12 cellular contexts compared by ENCODE assay signal in genomic region chr10:86506499-86506898, GRCh38. TPM values are rescaled to one million over a fixed set of nuclear protein-coding genes. Genes with fewer than 3 reads are reported as not detected.
DNase-seq lines count a peak whose midpoint lies in the region; ATAC-seq and TF ChIP-seq lines count a peak whose summit lies in the region.
"Had no signal": no experiment of that assay in that cellular context is flagged by ENCODE, and none has a peak within 500 bp of the region (broad histone marks: within the 10 kb centered on the region; RNA-seq: fewer than 3 reads in every experiment).

No MANE protein-coding gene starts in this region.

- H2BK5ac ChIP-seq in mesendoderm (ENCODE audit: low read length) = no peak overlapping the region

- H3K27me3 ChIP-seq in DOHH2 (ENCODE audit: control insufficient read depth, low read length) = no peaks in the 10 kb centered on the region
- H3K27me3 ChIP-seq in GM23338 (ENCODE audit: insufficient read depth) = no peaks in the 10 kb centered on the region
- H3K27me3 ChIP-seq in RWPE2 (ENCODE audit: insufficient read depth, poor library complexity, severe bottlenecking) = no peaks in the 10 kb centered on the region
- H3K27me3 ChIP-seq in mesendoderm (ENCODE audit: insufficient read depth, low read length, poor library complexity) = no peaks in the 10 kb centered on the region
- H3K27me3 ChIP-seq: dorsolateral prefrontal cortex had no signal

- no peak overlapping the region for H3K18ac ChIP-seq in mesendoderm (ENCODE audit: low read length)

- CTCF ChIA-PET in activated CD4-positive, alpha-beta T cell treated with anti-CD3 and anti-CD28 coated beads, Interleukin-2, amount 10 ng/mL, durations not matched to agents 7 days and 5 days (lab: Charles Lee) = interaction anchor here (0.9 kb wide), 1 partner anchor 12 kb away, joined by 4 read pairs; no protein-coding TSS in a partner anchor

- ATAC-seq in GM23338 = no peak
- 0 out of 3 replicates have a peak, but pooled peaks have one; percentile 31 for ATAC-seq in RWPE2 (ENCODE audit: low read depth)
- no peak for ATAC-seq in HG03196 (IDR thresholded peaks at IDR 0.05; ENCODE audit: unreplicated experiment)

- no peak overlapping the region for H2BK120ac ChIP-seq in mesendoderm (ENCODE audit: low read depth, low read length)

- H3K4me1 ChIP-seq in DOHH2 (ENCODE audit: control insufficient read depth, low read length) (peaks cover 78% of the 10 kb centered on the region), GM23338 (ENCODE audit: insufficient read depth) (no peaks in the 10 kb centered on the region), RWPE2 (ENCODE audit: insufficient read depth, poor library complexity, severe bottlenecking) (no peaks in the 10 kb centered on the region), mesendoderm (ENCODE audit: control insufficient read depth, low read depth, low read length) (no peaks in the 10 kb centered on the region)

- TF ChIP-seq CTCF in DOHH2 (IDR thresholded peaks at IDR 0.05; ENCODE audit: low read depth, low read length, poor library complexity, severe bottlenecking) (no peak), GM23338 (conservative IDR thresholded peaks at IDR 0.05; ENCODE audit: low read depth in 2 of 2) (no peak), RWPE2 (IDR thresholded peaks at IDR 0.05; ENCODE audit: poor library complexity, severe bottlenecking) (no peak)

- no peak overlapping the region for H4K8ac ChIP-seq in mesendoderm (ENCODE audit: low read depth, low read length)

- peaks cover 100% of the 10 kb centered on the region for H3K79me2 ChIP-seq in DOHH2 (ENCODE audit: control insufficient read depth, low read length)
- H3K79me2 ChIP-seq in GM23338 (replicated peaks; ENCODE audit: insufficient read depth) = peaks cover 100% of the 10 kb centered on the region
- H3K79me2 ChIP-seq in mesendoderm (ENCODE audit: control insufficient read depth, insufficient read depth, low read length) = peaks cover 53% of the 10 kb centered on the region

- no peak overlapping the region for H3K4ac ChIP-seq in mesendoderm (ENCODE audit: low read depth, low read length)

- peaks cover 16% of the 10 kb centered on the region for H3K79me1 ChIP-seq in mesendoderm (ENCODE audit: low read length)

- H3K9me2 ChIP-seq in DOHH2 (replicated peaks; ENCODE audit: control insufficient read depth, low read length) (no peaks in the 10 kb centered on the region), GM23338 (ENCODE audit: insufficient read depth) (no peaks in the 10 kb centered on the region)

- H3K4me3 Mint-ChIP-seq in GM23338 = no peak overlapping the region
- H3K4me3 Mint-ChIP-seq in activated CD4-positive, alpha-beta T cell treated with anti-CD3 and anti-CD28 coated beads, Interleukin-2, amount 10 ng/mL, durations not matched to agents 7 days and 5 days = no peak overlapping the region
- H3K4me3 Mint-ChIP-seq: mesothelial cell of epicardium had no signal

- H3K4me1 Mint-ChIP-seq in GM23338 = peaks cover 9% of the 10 kb centered on the region
- peaks cover 11% of the 10 kb centered on the region for H3K4me1 Mint-ChIP-seq in activated CD4-positive, alpha-beta T cell treated with anti-CD3 and anti-CD28 coated beads, Interleukin-2, amount 10 ng/mL, durations not matched to agents 7 days and 5 days
- H3K4me1 Mint-ChIP-seq: mesothelial cell of epicardium had no signal

- H3K36me3 ChIP-seq in DOHH2 (ENCODE audit: control insufficient read depth, low read length) (peaks cover 81% of the 10 kb centered on the region), GM23338 (ENCODE audit: insufficient read depth) (no peaks in the 10 kb centered on the region), RWPE2 (ENCODE audit: low read depth) (peaks cover 62% of the 10 kb centered on the region), mesendoderm (ENCODE audit: control insufficient read depth, insufficient read depth, low read length) (no peaks in the 10 kb centered on the region)

- H3K4me2 ChIP-seq in DOHH2 (ENCODE audit: low read length) (peak overlapping the region; percentile 70), GM23338 (no peak overlapping the region), mesendoderm (ENCODE audit: low read length) (no peak overlapping the region)
- H3K4me2 ChIP-seq: smooth muscle cell had no signal

- peaks cover 37% of the 10 kb centered on the region for H3F3A ChIP-seq in DOHH2 (ENCODE audit: control insufficient read depth, insufficient read depth)
- H3F3A ChIP-seq in GM23338 (replicated peaks; ENCODE audit: low read depth) = no peaks in the 10 kb centered on the region

- H3K27ac ChIP-seq in DOHH2 (ENCODE audit: low read depth, low read length) (peak overlapping the region; percentile 94), GM23338 (ENCODE audit: low read depth) (peak overlapping the region; percentile 64; the same call in 1 of the 2 replicates), RWPE2 (ENCODE audit: poor library complexity, severe bottlenecking) (no peak overlapping the region), mesendoderm (ENCODE audit: low read depth, low read length) (no peak overlapping the region)
- H3K27ac ChIP-seq: dorsolateral prefrontal cortex had no signal

- no CpG with 5 or more reads among the region's 4 CpGs for WGBS in mesendoderm (ENCODE audit: extremely low coverage, insufficient coverage, low lambda C conversion rate)

- H4K20me1 ChIP-seq in DOHH2 (ENCODE audit: control insufficient read depth, insufficient read depth, low read depth, low read length) (peaks cover 9% of the 10 kb centered on the region; the same call in 1 of the 2 replicates), GM23338 (replicated peaks; ENCODE audit: insufficient read depth) (peaks cover 47% of the 10 kb centered on the region)

- H2AFZ ChIP-seq in GM23338 = no peak overlapping the region

- H3K9me3 ChIP-seq in DOHH2 (ENCODE audit: control insufficient read depth, insufficient read depth, low read length) (no peaks in the 10 kb centered on the region), RWPE2 (ENCODE audit: severe bottlenecking) (no peaks in the 10 kb centered on the region)

- no peak overlapping the region for H3K56ac ChIP-seq in mesendoderm (ENCODE audit: low read length)

- H3K4me3 ChIP-seq in DOHH2 (ENCODE audit: low read length) = peak overlapping the region; percentile 72
- no peak overlapping the region for H3K4me3 ChIP-seq in GM23338
- H3K4me3 ChIP-seq in RWPE2 (ENCODE audit: severe bottlenecking) = no peak overlapping the region
- no peak overlapping the region for H3K4me3 ChIP-seq in mesendoderm (ENCODE audit: low read length)
- H3K4me3 ChIP-seq: dorsolateral prefrontal cortex, smooth muscle cell had no signal

- H3K36me3 Mint-ChIP-seq in GM23338 (ENCODE audit: low read depth) = peaks cover 19% of the 10 kb centered on the region
- peaks cover 24% of the 10 kb centered on the region for H3K36me3 Mint-ChIP-seq in activated CD4-positive, alpha-beta T cell treated with anti-CD3 and anti-CD28 coated beads, Interleukin-2, amount 10 ng/mL, durations not matched to agents 7 days and 5 days (ENCODE audit: low read depth)

- no peaks in the 10 kb centered on the region for H3K9me3 Mint-ChIP-seq in GM23338
- no peaks in the 10 kb centered on the region for H3K9me3 Mint-ChIP-seq in activated CD4-positive, alpha-beta T cell treated with anti-CD3 and anti-CD28 coated beads, Interleukin-2, amount 10 ng/mL, durations not matched to agents 7 days and 5 days
- H3K9me3 Mint-ChIP-seq: mesothelial cell of epicardium had no signal

- H3K9ac ChIP-seq in mesendoderm (ENCODE audit: low read length) = no peak overlapping the region

- H4K5ac ChIP-seq in mesendoderm (ENCODE audit: low read length) = no peak overlapping the region

- POLR2A ChIA-PET in activated CD4-positive, alpha-beta T cell treated with anti-CD3 and anti-CD28 coated beads, Interleukin-2, amount 10 ng/mL, durations not matched to agents 7 days and 5 days (lab: Charles Lee) = no interaction called here

- H3K23ac ChIP-seq in mesendoderm (ENCODE audit: low read length) = no peak overlapping the region

- H2AK5ac ChIP-seq in mesendoderm (ENCODE audit: low read length) = no peak overlapping the region

- DNase-seq in GM23338 (ENCODE audit: low spot score) (no peak), RWPE2 (ENCODE audit: low spot score) (no peak), mesendoderm (peak; percentile 17), NOMO-1 (lab: John Stamatoyannopoulos, UW; ENCODE audit: unreplicated experiment in 2 of 2) (no peak)
- no peak for DNase-seq in activated CD4-positive, alpha-beta T cell treated with anti-CD3 and anti-CD28 coated beads, Interleukin-2, amount 10 ng/mL, durations not matched to agents 7 days and 5 days
- DNase-seq: activated CD4-positive, CD25-positive, alpha-beta regulatory T cell treated with anti-CD3 and anti-CD28 coated beads, Interleukin-2, amount 50 U/mL, for 72 hours; dorsolateral prefrontal cortex; MV-4-11 had no signal

- H3K27ac Mint-ChIP-seq in GM23338 = no peak overlapping the region
- H3K27ac Mint-ChIP-seq in activated CD4-positive, alpha-beta T cell treated with anti-CD3 and anti-CD28 coated beads, Interleukin-2, amount 10 ng/mL, durations not matched to agents 7 days and 5 days = no peak overlapping the region

- H3K27me3 Mint-ChIP-seq in GM23338 (ENCODE audit: insufficient read depth, low read depth, poor library complexity) = no peaks in the 10 kb centered on the region
- H3K27me3 Mint-ChIP-seq in activated CD4-positive, alpha-beta T cell treated with anti-CD3 and anti-CD28 coated beads, Interleukin-2, amount 10 ng/mL, durations not matched to agents 7 days and 5 days = no peaks in the 10 kb centered on the region

- no peak overlapping the region for H2BK15ac ChIP-seq in mesendoderm (replicated peaks; ENCODE audit: low read depth)

TF ChIP-seq in GM23338, 12 proteins besides CTCF, POLR2A, EP300 and RAD21 (continues in another document):
- TF ChIP-seq JUNB (IDR thresholded peaks at IDR 0.05; ENCODE audit: unreplicated experiment) (no peak), STAT1 (IDR thresholded peaks at IDR 0.05; ENCODE audit: unreplicated experiment) (no peak)

RNA-seq across cellular contexts. Expression of gene WAPL, which starts 15.1 kb away (rescaled TPM):
- 60.8 and 67.9 TPM in 2 replicates for total RNA-seq in GM23338 (2014; rRNA removed; shearing (Covaris generic))
- 23.6 and 25.2 TPM in 2 replicates for polyA plus RNA-seq in GM23338 (2016; fragmentation: Nextera tagmentation; extraction: Ambion mirVana)
- 30.4 TPM for polyA plus RNA-seq in mesendoderm (2013, experiment 1 of 2)
- polyA plus RNA-seq in mesendoderm (2013, experiment 2 of 2) = 30.6 TPM
- 10 to 100 TPM; 50.3 to 54.4 TPM for total RNA-seq in activated CD4-positive, alpha-beta T cell treated with anti-CD3 and anti-CD28 coated beads, Interleukin-2, amount 10 ng/mL, durations not matched to agents 7 days and 5 days

Comparison
In these comparisons a context has a peak if more than half of its experiments do, and no peak if none do; other contexts are left out.
1. H3K27ac ChIP-seq: peak in DOHH2 (single experiment) and GM23338 (single experiment); none in RWPE2 (single experiment) and mesendoderm (single experiment).